ENCODE assay signal across 21 cellular contexts in genomic region chr10:113927440-113927839, GRCh38.
DNase-seq lines count a peak whose midpoint lies in the region; ATAC-seq, FAIRE-seq and TF ChIP-seq lines count a peak whose summit lies in the region.
"Had no signal": no experiment of that assay in that cellular context is flagged by ENCODE, and none has a peak within 500 bp of the region (broad histone marks: within the 10 kb centered on the region; RNA-seq: fewer than 3 reads in every experiment).

No MANE protein-coding gene starts in this region.

- TF ChIP-seq RAD21 in HCT116 (IDR thresholded peaks at IDR 0.05; ENCODE audit: low read depth) (0 out of 2 replicates have a peak, but pooled peaks have one; percentile 3), GM12878 (IDR thresholded peaks at IDR 0.05; ENCODE audit: insufficient read depth, low read depth, low read length) (peak; percentile 42; the same call in 1 of the 2 replicates)

- H2AFZ ChIP-seq in HCT116 (ENCODE audit: low read depth, low read length, poor library complexity, severe bottlenecking) (no peak overlapping the region), GM12878 (ENCODE audit: control insufficient read depth, low read depth, low read length) (no peak overlapping the region)

- no peak for TF ChIP-seq CTCF in HCT116 (IDR thresholded peaks at IDR 0.05 in 2 of 3, conservative IDR thresholded peaks at IDR 0.05 in 1 of 3; ENCODE audit: borderline replicate concordance in 1 of 3, insufficient read depth in 1 of 3, low read depth in 2 of 3, low read length in 2 of 3)
- TF ChIP-seq CTCF in GM12878 (IDR thresholded peaks at IDR 0.05 in 2 of 3, conservative IDR thresholded peaks at IDR 0.05 in 1 of 3; ENCODE audit: control insufficient read depth in 2 of 3, extremely low read depth in 1 of 3, insufficient read depth in 1 of 3, low read depth in 3 of 3, low read length in 3 of 3): no peak
- no peak for TF ChIP-seq CTCF in mucosa of descending colon (IDR thresholded peaks at IDR 0.05)
- no peak for TF ChIP-seq CTCF in coronary artery (IDR thresholded peaks at IDR 0.05)

- 74% methylated on average over 5 of the region's 5 CpGs for WGBS in GM12878 (ENCODE audit: insufficient coverage, insufficient replicate concordance, low lambda C conversion rate, missing lambda C conversion rate)

- no peak for TF ChIP-seq EP300 in GM12878 (IDR thresholded peaks at IDR 0.05; ENCODE audit: borderline replicate concordance in 1 of 2, control insufficient read depth in 1 of 2, low read depth in 2 of 2, low read length in 2 of 2)

- H3K9me3 ChIP-seq in HCT116 (ENCODE audit: control insufficient read depth in 1 of 2, insufficient read depth in 1 of 2, low read depth in 1 of 2, low read length in 2 of 2): no peaks in the 10 kb centered on the region; a peak in 1 of 4 replicates
- H3K9me3 ChIP-seq in GM12878 (replicated peaks; ENCODE audit: control insufficient read depth, insufficient read depth, low read length): peaks cover 5% of the 10 kb centered on the region
- H3K9me3 ChIP-seq in mucosa of descending colon: peaks cover 3% of the 10 kb centered on the region

- H3K9ac ChIP-seq in HCT116 (ENCODE audit: low read length): no peak overlapping the region
- H3K9ac ChIP-seq in GM12878 (ENCODE audit: control insufficient read depth, insufficient read depth, low read length): no peak overlapping the region
- H3K9ac ChIP-seq: BLaER1 treated with 17β-estradiol and CSF1 and Interleukin-3, amounts not matched to agents 10 nM and 100 nM had no signal

- no peaks in the 10 kb centered on the region for H3K36me3 ChIP-seq in HCT116 (ENCODE audit: control insufficient read depth in 1 of 2, insufficient read depth in 2 of 2, low read length in 2 of 2)
- no peaks in the 10 kb centered on the region for H3K36me3 ChIP-seq in GM12878 (ENCODE audit: control insufficient read depth in 2 of 2, insufficient read depth in 2 of 2, low read length in 1 of 2)
- no peaks in the 10 kb centered on the region for H3K36me3 ChIP-seq in mucosa of descending colon (ENCODE audit: low read depth)
- H3K36me3 ChIP-seq: BLaER1 treated with 17β-estradiol and CSF1 and Interleukin-3, amounts not matched to agents 10 nM and 100 nM had no signal

- no peaks in the 10 kb centered on the region for H3K9me2 ChIP-seq in HCT116 (ENCODE audit: insufficient read depth)

- no peak for FAIRE-seq in GM12878 (lab: Jason Lieb, UNC)

- H3K27ac ChIP-seq in HCT116 (ENCODE audit: low read depth, low read length) (no peak overlapping the region), GM12878 (ENCODE audit: control insufficient read depth, insufficient read depth) (no peak overlapping the region), coronary artery (no peak overlapping the region)
- H3K27ac ChIP-seq: 22Rv1; BLaER1 treated with 17β-estradiol and CSF1 and Interleukin-3, amounts not matched to agents 10 nM and 100 nM had no signal

- H3K4me3 ChIP-seq in HCT116 (replicated peaks in 1 of 2; ENCODE audit: low read depth in 1 of 2, low read length in 2 of 2) (no peak overlapping the region), GM12878 (no peak overlapping the region), mucosa of descending colon (no peak overlapping the region), coronary artery (no peak overlapping the region)
- H3K4me3 ChIP-seq: BLaER1 treated with 17β-estradiol and CSF1 and Interleukin-3, amounts not matched to agents 10 nM and 100 nM had no signal

- H4K20me1 ChIP-seq in HCT116 (ENCODE audit: insufficient read depth): no peaks in the 10 kb centered on the region
- H4K20me1 ChIP-seq in GM12878 (ENCODE audit: control insufficient read depth, insufficient read depth): no peaks in the 10 kb centered on the region
- H4K20me1 ChIP-seq: BLaER1 treated with 17β-estradiol and CSF1 and Interleukin-3, amounts not matched to agents 10 nM and 100 nM had no signal

- no peak for ATAC-seq in HCT116
- peak; percentile 48 for ATAC-seq in GM12878
- ATAC-seq in mucosa of descending colon: peak; percentile 87
- ATAC-seq: CD8-positive, alpha-beta T cell; Right ventricle myocardium inferior had no signal

- H3K4me2 ChIP-seq in HCT116 (ENCODE audit: low read length): no peak overlapping the region
- H3K4me2 ChIP-seq in GM12878 (ENCODE audit: control insufficient read depth, insufficient read depth): no peak overlapping the region
- H3K4me2 ChIP-seq: BLaER1 treated with 17β-estradiol and CSF1 and Interleukin-3, amounts not matched to agents 10 nM and 100 nM had no signal

- CTCF ChIA-PET in HCT116 (lab: Charles Lee): no interaction called here
- CTCF ChIA-PET in GM12878 (lab: Yijun Ruan, JAX): interaction anchor here (0.8 to 1.2 kb wide), 2 partner anchors 47 to 176 kb away, joined by 3 to 4 read pairs; no protein-coding TSS in a partner anchor

- DNase-seq in DMS153 (lab: John Stamatoyannopoulos, UW): peak; percentile 48
- DNase-seq in DMS153 treated with DMSO at 0.1 percent for 48 hours (lab: John Stamatoyannopoulos, UW; ENCODE audit: unreplicated experiment): no peak
- no peak for DNase-seq in HCT116 (ENCODE audit: low read depth, low spot score)
- DNase-seq in GM12878 (ENCODE audit: low read depth, low spot score): no peak
- DNase-seq in mucosa of descending colon: peak in 2 of 3 donors; percentile 39 to 52
- DNase-seq in coronary artery (ENCODE audit: low spot score): no peak
- DNase-seq in iPS-NIHi7 (ENCODE audit: extremely low spot score): no peak
- DNase-seq in NCI-H187 (lab: John Stamatoyannopoulos, UW): no peak
- DNase-seq: ACHN; CD8-positive, alpha-beta T cell; EL; GF-D8; Kasumi-1; NCI-H1105; NCI-H1694; NCI-H2227 treated with DMSO at 0.1 percent for 48 hours; NCI-H510A; OCI-M1 had no signal

- H3K4me1 ChIP-seq in HCT116 (ENCODE audit: control insufficient read depth in 1 of 2, insufficient read depth in 2 of 2, low read length in 2 of 2): no peaks in the 10 kb centered on the region
- no peaks in the 10 kb centered on the region; the same call in 1 of the 2 replicates for H3K4me1 ChIP-seq in GM12878 (ENCODE audit: control insufficient read depth, insufficient read depth, low read length)
- no peaks in the 10 kb centered on the region for H3K4me1 ChIP-seq in mucosa of descending colon (ENCODE audit: low read depth)

- H3K27me3 ChIP-seq in HCT116 (ENCODE audit: insufficient read depth, low read length) (no peaks in the 10 kb centered on the region), GM12878 (replicated peaks in 1 of 2; ENCODE audit: control insufficient read depth in 2 of 2, insufficient read depth in 2 of 2, low read length in 1 of 2) (no peaks in the 10 kb centered on the region)
- H3K27me3 ChIP-seq: BLaER1 treated with 17β-estradiol and CSF1 and Interleukin-3, amounts not matched to agents 10 nM and 100 nM had no signal

- TF ChIP-seq POLR2A in HCT116 (IDR thresholded peaks at IDR 0.05; ENCODE audit: borderline replicate concordance, extremely low read depth, insufficient read depth, insufficient read length) (no peak), GM12878 (IDR thresholded peaks at IDR 0.05; ENCODE audit: low read depth, low read length) (no peak)

- BruUV-seq in HCT116 (replicated peaks; lab: Mats Ljungman, UMichigan) (no TSS peak), GM12878 (replicated peaks; lab: Mats Ljungman, UMichigan) (no TSS peak)

- SMC1A ChIA-PET in GM12878 (lab: Charles Lee; ENCODE audit: uncharacterized antibody, unreplicated experiment): interaction anchor here (0.7 to 2.8 kb wide), 4 partner anchors 18 to 168 kb away, joined by 3 to 7 read pairs (median 4); no protein-coding TSS in a partner anchor

- in situ Hi-C loops in GM12878 (cut with MboI): no loop called here

- POLR2A ChIA-PET in HCT116 (lab: Charles Lee) (no interaction called here), GM12878 (lab: Charles Lee) (interaction anchor here (1.4 kb wide), 1 partner anchor 94 kb away, joined by 3 read pairs; no protein-coding TSS in a partner anchor)

- H3K79me2 ChIP-seq in HCT116 (ENCODE audit: insufficient read depth, low read length) (no peaks in the 10 kb centered on the region), GM12878 (ENCODE audit: control insufficient read depth, insufficient read depth, low read length) (no peaks in the 10 kb centered on the region)

- intact Hi-C loops in HCT116 (cut with micrococcal nuclease): no loop called here
- intact Hi-C loops in GM12878 (cut with micrococcal nuclease; ENCODE audit: unreplicated experiment): no loop called here
- intact Hi-C loops in mucosa of descending colon (cut with DNase I, micrococcal nuclease): no loop called here

- RAD21 ChIA-PET in HCT116 (lab: Charles Lee; ENCODE audit: low non-redundant PET in 1 of 2, low total read pairs in 2 of 2, uncharacterized antibody in 2 of 2, unreplicated experiment in 2 of 2): no interaction called here
- RAD21 ChIA-PET in GM12878 (lab: Charles Lee; ENCODE audit: unreplicated experiment): interaction anchor here (1.1 to 2.2 kb wide), 3 partner anchors 38 to 176 kb away, joined by 3 to 9 read pairs (median 3); no protein-coding TSS in a partner anchor

TF ChIP-seq in HCT116, 20 proteins besides CTCF, POLR2A, EP300 and RAD21 (continues in another document):
- TF ChIP-seq EZH2phosphoT487 (IDR thresholded peaks at IDR 0.05; ENCODE audit: borderline replicate concordance): no peak
- no peak for TF ChIP-seq ZNF274 (IDR thresholded peaks at IDR 0.05; ENCODE audit: low read depth, low read length)
- TF ChIP-seq EGR1 (IDR thresholded peaks at IDR 0.05; ENCODE audit: low read depth): no peak
- no peak for TF ChIP-seq ZFX (IDR thresholded peaks at IDR 0.05)
- TF ChIP-seq FOSL1 (IDR thresholded peaks at IDR 0.05; ENCODE audit: low read depth): no peak
- TF ChIP-seq SP1 (IDR thresholded peaks at IDR 0.05; ENCODE audit: low read depth): no peak
- no peak for TF ChIP-seq POLR2AphosphoS5 (IDR thresholded peaks at IDR 0.05; ENCODE audit: low read depth, low read length)
- no peak for TF ChIP-seq SRF (IDR thresholded peaks at IDR 0.05; ENCODE audit: low read depth)
- no peak for TF ChIP-seq ELF1 (IDR thresholded peaks at IDR 0.05; ENCODE audit: borderline replicate concordance, low read depth)

TF ChIP-seq in GM12878, 131 proteins besides CTCF, POLR2A, EP300 and RAD21 (continues in another document):
- no peak for TF ChIP-seq KAT2A (conservative IDR thresholded peaks at IDR 0.05; ENCODE audit: control insufficient read depth, low read depth, low read length)

Comparison
In these comparisons a context has a peak if more than half of its experiments do, and no peak if none do; other contexts are left out.
1. DNase-seq: peak in DMS153 (single experiment) and mucosa of descending colon (2 of 3); none in DMS153 treated with DMSO at 0.1 percent for 48 hours (single experiment), HCT116 (single experiment), GM12878 (single experiment), coronary artery (single experiment), iPS-NIHi7 (single experiment) and NCI-H187 (0 of 2).